In the genomic region with DNA sequence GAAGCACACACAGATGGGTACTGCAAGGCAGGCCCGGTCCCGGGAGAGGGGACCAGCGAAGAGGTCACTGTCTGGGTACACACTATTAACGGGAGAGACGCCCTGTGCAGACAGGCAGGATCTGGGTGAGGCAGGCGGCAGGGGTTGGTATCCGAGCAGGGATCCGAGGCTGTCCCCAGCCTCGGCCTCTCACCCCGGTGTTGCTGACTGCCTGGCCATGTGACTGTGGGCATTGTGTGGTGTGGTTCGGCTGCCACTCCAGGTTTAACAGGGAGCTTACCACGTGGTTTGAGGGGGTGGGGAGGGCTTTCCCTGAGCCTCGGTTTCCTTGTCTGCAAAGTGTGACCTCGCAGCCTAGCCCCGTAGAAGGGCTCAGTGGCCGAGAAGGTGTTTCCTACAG, we compare ENCODE assay signal across 12 cellular contexts. TPM values are rescaled to one million over a fixed set of nuclear protein-coding genes. Genes with fewer than 3 reads are reported as not detected.
DNase-seq lines count a peak whose midpoint lies in the region; ATAC-seq and TF ChIP-seq lines count a peak whose summit lies in the region.
"Had no signal": no experiment of that assay in that cellular context is flagged by ENCODE, and none has a peak within 500 bp of the region (broad histone marks: within the 10 kb centered on the region; RNA-seq: fewer than 3 reads in every experiment).

No MANE protein-coding gene starts in this region.

- intact Hi-C loops in dorsolateral prefrontal cortex (cut with DNase I) = no loop called here

- H3K9me3 ChIP-seq in CD4-positive, CD25-positive, alpha-beta regulatory T cell (ENCODE audit: control insufficient read depth in 2 of 2, low read length in 2 of 2) = no peaks in the 10 kb centered on the region

- peak overlapping the region; percentile 77 to 93 (median 91) for H3K4me3 Mint-ChIP-seq in CD4-positive, CD25-positive, alpha-beta regulatory T cell

- no peak for DNase-seq in CD4-positive, CD25-positive, alpha-beta regulatory T cell
- DNase-seq in NCI-H2171 (lab: John Stamatoyannopoulos, UW) (peak; percentile 37), dorsolateral prefrontal cortex (peak in 2 of 10 donors; percentile 61 to 62), pons (ENCODE audit: low spot score) (peak; percentile 51), dermis blood vessel endothelial cell (no peak), AG08395 (ENCODE audit: low spot score) (no peak)
- DNase-seq in stimulated activated CD4-positive, alpha-beta T cell treated with anti-CD3 and anti-CD28 coated beads, Interleukin-4, amount 100 ng/mL, for 1 hour = no peak
- DNase-seq: DND-41, NCI-H774, retina had no signal

- peak overlapping the region; percentile 100 for H3K27ac Mint-ChIP-seq in CD4-positive, CD25-positive, alpha-beta regulatory T cell

- no peak overlapping the region for H3K4me3 ChIP-seq in CD4-positive, CD25-positive, alpha-beta regulatory T cell (ENCODE audit: low read depth, low read length)
- H3K4me3 ChIP-seq in dorsolateral prefrontal cortex = no peak overlapping the region
- H3K4me3 ChIP-seq: K562 had no signal

- ATAC-seq in CD4-positive, CD25-positive, alpha-beta regulatory T cell (ENCODE audit: low read depth in 2 of 2) = no peak
- ATAC-seq in HG02798 (IDR thresholded peaks at IDR 0.05; ENCODE audit: poor library complexity, unreplicated experiment) = no peak
- ATAC-seq: K562 had no signal

- H3K27me3 ChIP-seq in CD4-positive, CD25-positive, alpha-beta regulatory T cell (ENCODE audit: control insufficient read depth, insufficient read depth, low read length) = no peaks in the 10 kb centered on the region
- H3K27me3 ChIP-seq in dorsolateral prefrontal cortex = no peaks in the 10 kb centered on the region

- H3K36me3 ChIP-seq in CD4-positive, CD25-positive, alpha-beta regulatory T cell (ENCODE audit: control insufficient read depth, insufficient read depth, low read length) = no peaks in the 10 kb centered on the region

- H3K27me3 Mint-ChIP-seq in CD4-positive, CD25-positive, alpha-beta regulatory T cell = peaks cover 5% of the 10 kb centered on the region

- peak overlapping the region; percentile 100 for H3K27ac ChIP-seq in CD4-positive, CD25-positive, alpha-beta regulatory T cell (ENCODE audit: insufficient read depth, low read length, poor library complexity, severe bottlenecking)
- H3K27ac ChIP-seq in dorsolateral prefrontal cortex = peak overlapping the region; percentile 93 to 100 (median 100)

- H3K4me1 ChIP-seq in CD4-positive, CD25-positive, alpha-beta regulatory T cell (ENCODE audit: control insufficient read depth, insufficient read depth, low read length, poor library complexity, severe bottlenecking) = peaks cover 92% of the 10 kb centered on the region

- TF ChIP-seq CTCF in dorsolateral prefrontal cortex (IDR thresholded peaks at IDR 0.05 in 54 of 56, conservative IDR thresholded peaks at IDR 0.05 in 2 of 56; ENCODE audit: low read depth in 1 of 56, partially characterized antibody in 56 of 56) = no peak

- H3K4me1 Mint-ChIP-seq in CD4-positive, CD25-positive, alpha-beta regulatory T cell = peaks cover 7 to 94% (median 51%) of the 10 kb centered on the region in 4 donors

- peaks cover 0 to 1% (median 0%) of the 10 kb centered on the region in 7 donors for H3K9me3 Mint-ChIP-seq in CD4-positive, CD25-positive, alpha-beta regulatory T cell

- H3K36me3 Mint-ChIP-seq in CD4-positive, CD25-positive, alpha-beta regulatory T cell = peaks cover 11% of the 10 kb centered on the region

RNA-seq across cellular contexts. Expression of a gene that starts 11.1 kb away (rescaled TPM):
- total RNA-seq in CD4-positive, CD25-positive, alpha-beta regulatory T cell = 228 TPM
- polyA plus RNA-seq in CD4-positive, CD25-positive, alpha-beta regulatory T cell = 10 to 100 TPM; 34.6 to 64.2 (median 49.2) TPM
- total RNA-seq in dorsolateral prefrontal cortex (100 to 1,000 TPM in 109 of 120 experiments, 10 to 100 TPM in 11; 72.2 to 415 (median 142) TPM), dermis blood vessel endothelial cell (68.7 and 68.9 TPM in 2 replicates)

RNA-seq across cellular contexts. Expression of a gene that starts 31.5 kb away (rescaled TPM):
- 1.5 TPM for total RNA-seq in CD4-positive, CD25-positive, alpha-beta regulatory T cell
- polyA plus RNA-seq in CD4-positive, CD25-positive, alpha-beta regulatory T cell = 1 to 10 TPM in 1 of 4 donors, under 1 TPM in 1, not detected in 2; 0.67 to 1.6 TPM
- total RNA-seq in dorsolateral prefrontal cortex (10 to 100 TPM in 109 of 120 experiments, 1 to 10 TPM in 11; 5.8 to 27.4 (median 13.8) TPM), dermis blood vessel endothelial cell (15.7 and 28.0 TPM in 2 replicates)

Comparison
In these comparisons a context has a peak if more than half of its experiments do, and no peak if none do; other contexts are left out.
1. DNase-seq: peak in NCI-H2171 (single experiment) and pons (single experiment); none in CD4-positive, CD25-positive, alpha-beta regulatory T cell (0 of 3), dermis blood vessel endothelial cell (single experiment), AG08395 (single experiment) and stimulated activated CD4-positive, alpha-beta T cell treated with anti-CD3 and anti-CD28 coated beads, Interleukin-4, amount 100 ng/mL, for 1 hour (single experiment).